Comparison of ENCODE assay signal across 15 cellular contexts in genomic region chr11:125952973-125953372, GRCh38. TPM values are rescaled to one million over a fixed set of nuclear protein-coding genes. Genes with fewer than 3 reads are reported as not detected.
A peak's percentile ranks its signal among the peaks of the same experiment; 100 is the strongest.
DNase-seq lines count a peak whose midpoint lies in the region; ATAC-seq and TF ChIP-seq lines count a peak whose summit lies in the region.
"Had no signal": no experiment of that assay in that cellular context is flagged by ENCODE, and none has a peak within 500 bp of the region (broad histone marks: within the 10 kb centered on the region; RNA-seq: fewer than 3 reads in every experiment).

No MANE protein-coding gene starts in this region.

- H3K79me2 ChIP-seq in SK-N-SH (ENCODE audit: insufficient read depth): no peaks in the 10 kb centered on the region

- H3K4me1 Mint-ChIP-seq in WTC11: peaks cover 8% of the 10 kb centered on the region; the same call in 1 of the 2 replicates
- H3K4me1 Mint-ChIP-seq: natural killer cell had no signal

- no peaks in the 10 kb centered on the region for H3K27me3 Mint-ChIP-seq in WTC11 (ENCODE audit: low read depth)

- H3K36me3 Mint-ChIP-seq in WTC11: no peaks in the 10 kb centered on the region
- H3K36me3 Mint-ChIP-seq: natural killer cell had no signal

- H3K27me3 ChIP-seq in SK-N-SH (ENCODE audit: insufficient read depth) (no peaks in the 10 kb centered on the region), right atrium auricular region (no peaks in the 10 kb centered on the region), gastrocnemius medialis (no peaks in the 10 kb centered on the region), ascending aorta (no peaks in the 10 kb centered on the region)

- H3K9me2 ChIP-seq in SK-N-SH: no peaks in the 10 kb centered on the region

- TF ChIP-seq RAD21 in Ishikawa (IDR thresholded peaks at IDR 0.05; ENCODE audit: low read depth) (no peak), SK-N-SH (IDR thresholded peaks at IDR 0.05; ENCODE audit: low read length) (no peak)

- TF ChIP-seq EP300 in Ishikawa (IDR thresholded peaks at IDR 0.05; ENCODE audit: borderline replicate concordance) (no peak), SK-N-SH (IDR thresholded peaks at IDR 0.05; ENCODE audit: borderline replicate concordance in 1 of 2, low read depth in 1 of 2, low read length in 1 of 2) (no peak)

- intact Hi-C loops in gastrocnemius medialis (cut with DNase I; ENCODE audit: low total_unique reads) (no loop called here), ascending aorta (cut with DNase I) (no loop called here)

- in situ Hi-C loops in gastrocnemius medialis (cut with MboI; ENCODE audit: low sequenced_read_pairs in 4 of 4): no loop called here

- H2AFZ ChIP-seq in SK-N-SH (ENCODE audit: low read depth): no peak overlapping the region

- H3K4me1 ChIP-seq in SK-N-SH (ENCODE audit: control insufficient read depth in 1 of 2, insufficient read depth in 2 of 2, low read depth in 1 of 2, low read length in 1 of 2): peaks cover 0 to 51% of the 10 kb centered on the region in 2 experiments; a peak in 2 of 4 replicates
- peaks cover 0 to 17% of the 10 kb centered on the region in 2 donors for H3K4me1 ChIP-seq in right atrium auricular region
- peaks cover 0 to 6% of the 10 kb centered on the region in 2 donors for H3K4me1 ChIP-seq in gastrocnemius medialis
- no peaks in the 10 kb centered on the region for H3K4me1 ChIP-seq in ascending aorta

- TF ChIP-seq CTCF in SK-N-SH (IDR thresholded peaks at IDR 0.05) (no peak), right atrium auricular region (IDR thresholded peaks at IDR 0.05) (no peak), gastrocnemius medialis (IDR thresholded peaks at IDR 0.05 in 4 of 5, conservative IDR thresholded peaks at IDR 0.05 in 1 of 5) (no peak), WTC11 (IDR thresholded peaks at IDR 0.05) (no peak), ascending aorta (IDR thresholded peaks at IDR 0.05) (no peak)

- H3K9ac ChIP-seq in SK-N-SH: no peak overlapping the region

- no peak overlapping the region for H3K4me2 ChIP-seq in SK-N-SH

- POLR2A ChIA-PET in SK-N-SH (lab: Yijun Ruan, JAX) (no interaction called here), WTC11 (lab: Charles Lee) (no interaction called here)

- H3K4me3 ChIP-seq in SK-N-SH (ENCODE audit: low read depth in 2 of 2, low read length in 1 of 2) (no peak overlapping the region), right atrium auricular region (no peak overlapping the region), gastrocnemius medialis (no peak overlapping the region), ascending aorta (no peak overlapping the region)
- H3K4me3 ChIP-seq: K562 had no signal

- H4K20me1 ChIP-seq in SK-N-SH (ENCODE audit: insufficient read depth): no peaks in the 10 kb centered on the region

- H3K36me3 ChIP-seq in SK-N-SH (replicated peaks in 1 of 2; ENCODE audit: control insufficient read depth in 1 of 2, insufficient read depth in 2 of 2, low read length in 1 of 2) (peaks cover 0 to 3% of the 10 kb centered on the region in 2 experiments), right atrium auricular region (no peaks in the 10 kb centered on the region), gastrocnemius medialis (no peaks in the 10 kb centered on the region), ascending aorta (no peaks in the 10 kb centered on the region)

- H3K4me3 Mint-ChIP-seq in WTC11: no peak overlapping the region
- H3K4me3 Mint-ChIP-seq: natural killer cell had no signal

- DNase-seq in SK-N-SH: peak; percentile 56
- DNase-seq in right atrium auricular region (ENCODE audit: low spot score): peak; percentile 76
- peak; percentile 38 to 63 for DNase-seq in gastrocnemius medialis
- DNase-seq in NK-92 (lab: John Stamatoyannopoulos, UW; ENCODE audit: unreplicated experiment): no peak
- DNase-seq in WTC11 (ENCODE audit: low spot score): no peak
- DNase-seq in ascending aorta (ENCODE audit: low spot score in 2 of 2): no peak
- DNase-seq: natural killer cell; NCI-H524; stimulated activated naive CD4-positive, alpha-beta T cell treated with Interleukin-2 at 50 U/mL for 16 hours had no signal

- WGBS in SK-N-SH (ENCODE audit: low lambda C conversion rate): 69% methylated on average over 7 of the region's 7 CpGs

- H3K9me3 ChIP-seq in SK-N-SH (no peaks in the 10 kb centered on the region), right atrium auricular region (no peaks in the 10 kb centered on the region), gastrocnemius medialis (no peaks in the 10 kb centered on the region), ascending aorta (no peaks in the 10 kb centered on the region)

- H3F3A ChIP-seq in SK-N-SH (replicated peaks; ENCODE audit: insufficient read depth): no peaks in the 10 kb centered on the region

- no peak overlapping the region for H3K27ac Mint-ChIP-seq in WTC11
- H3K27ac Mint-ChIP-seq: natural killer cell had no signal

- H3K27ac ChIP-seq in SK-N-SH (ENCODE audit: low read depth in 2 of 2, low read length in 1 of 2): peak overlapping the region in 1 of 2 experiments; percentile 62; a peak in 2 of 4 replicates
- peak overlapping the region in 1 of 2 donors; percentile 36 for H3K27ac ChIP-seq in right atrium auricular region
- no peak overlapping the region for H3K27ac ChIP-seq in gastrocnemius medialis
- no peak overlapping the region for H3K27ac ChIP-seq in ascending aorta

- TF ChIP-seq POLR2A in gastrocnemius medialis (IDR thresholded peaks at IDR 0.05): no peak

- H3K9me3 Mint-ChIP-seq in WTC11: no peaks in the 10 kb centered on the region
- H3K9me3 Mint-ChIP-seq: natural killer cell had no signal

- ATAC-seq in gastrocnemius medialis (peak; percentile 76 to 84), WTC11 (no peak), HG02678 (IDR thresholded peaks at IDR 0.05; ENCODE audit: unreplicated experiment) (no peak)
- ATAC-seq: K562, natural killer cell had no signal

- CTCF ChIA-PET in SK-N-SH (lab: Yijun Ruan, JAX): interaction anchor here (1.0 to 1.5 kb wide), 4 partner anchors 28 to 245 kb away, joined by 3 to 6 read pairs (median 3); no protein-coding TSS in a partner anchor
- CTCF ChIA-PET in WTC11 (lab: Charles Lee): interaction anchor here (1.6 kb wide), 1 partner anchor 11 kb away, joined by 8 read pairs; no protein-coding TSS in a partner anchor

TF ChIP-seq in Ishikawa, 13 proteins besides CTCF, POLR2A, EP300 and RAD21:
- TF ChIP-seq CREB1 (IDR thresholded peaks at IDR 0.05; ENCODE audit: low read depth) (no peak), YY1 (IDR thresholded peaks at IDR 0.05; ENCODE audit: low read depth) (no peak), NFIC (IDR thresholded peaks at IDR 0.05) (peak; percentile 49), EGR1 (IDR thresholded peaks at IDR 0.05) (no peak), USF1 (IDR thresholded peaks at IDR 0.05) (no peak), TCF12 (IDR thresholded peaks at IDR 0.05; ENCODE audit: low read depth) (no peak)

TF ChIP-seq in SK-N-SH, 30 proteins besides CTCF, POLR2A, EP300 and RAD21 (continues in another document):
- TF ChIP-seq GATA2 (CRISPR knock-in tag; IDR thresholded peaks at IDR 0.05): peak; percentile 61

TF ChIP-seq in WTC11, 78 proteins besides CTCF, POLR2A, EP300 and RAD21 (continues in another document):
- TF ChIP-seq ARID4B (CRISPR knock-in tag; IDR thresholded peaks at IDR 0.05; ENCODE audit: borderline replicate concordance): no peak
- no peak for TF ChIP-seq FOXP1 (CRISPR knock-in tag; IDR thresholded peaks at IDR 0.05; ENCODE audit: borderline replicate concordance)

RNA-seq across cellular contexts. Expression of gene VSIG10L2, which starts 7.1 kb away (rescaled TPM):
- 0.02 and 0.16 TPM in 2 replicates for polyA plus RNA-seq in SK-N-SH (2012; rRNA removed)
- polyA plus RNA-seq in SK-N-SH (2012; cell fraction: cytosol; rRNA removed): 0.01 and 0.05 TPM in 2 replicates
- 0.16 and 0.85 TPM in 2 replicates for polyA plus RNA-seq in SK-N-SH (2012; cell fraction: nucleus; rRNA removed)
- total RNA-seq in right atrium auricular region (not detected), gastrocnemius medialis (under 1 TPM in 1 of 4 donors, not detected in 3; 0.10 TPM), WTC11 (2021) (not detected in 3 replicates), ascending aorta (not detected)
- total RNA-seq: endothelial cell of umbilical vein, H4, K562, natural killer cell, SK-MEL-5 had no signal
- polyA plus RNA-seq: endothelial cell of umbilical vein, K562 had no signal

RNA-seq across cellular contexts. Expression of gene DDX25, which starts 48.7 kb away (rescaled TPM):
- 0.12 and 0.39 TPM in 2 replicates for polyA plus RNA-seq in SK-N-SH (2012; rRNA removed)
- 0.24 and 0.42 TPM in 2 replicates for polyA plus RNA-seq in SK-N-SH (2012; cell fraction: cytosol; rRNA removed)
- 0.29 TPM in 2 replicates for polyA plus RNA-seq in SK-N-SH (2012; cell fraction: nucleus; rRNA removed)
- total RNA-seq in right atrium auricular region: not detected
- total RNA-seq in gastrocnemius medialis: not detected
- 17.5 to 20.5 TPM (median 20.4 TPM) in 3 replicates for total RNA-seq in WTC11 (2021)
- total RNA-seq in ascending aorta: not detected
- total RNA-seq: endothelial cell of umbilical vein, H4, K562, natural killer cell had no signal
- polyA plus RNA-seq: endothelial cell of umbilical vein, K562 had no signal

RNA-seq across cellular contexts. Expression of gene PUS3, which starts 50.0 kb away (rescaled TPM):
- 7.0 and 8.3 TPM in 2 replicates for polyA plus RNA-seq in SK-N-SH (2012; rRNA removed)
- polyA plus RNA-seq in SK-N-SH (2012; cell fraction: cytosol; rRNA removed): 9.7 and 11.4 TPM in 2 replicates
- 3.1 and 5.0 TPM in 2 replicates for polyA plus RNA-seq in SK-N-SH (2012; cell fraction: nucleus; rRNA removed)
- 1 to 10 TPM; 3.1 to 8.7 TPM for total RNA-seq in right atrium auricular region
- total RNA-seq in gastrocnemius medialis: 10 to 100 TPM in 3 of 4 donors, 1 to 10 TPM in 1; 7.0 to 13.5 (median 11.7) TPM
- total RNA-seq in WTC11 (2021): 16.3 to 18.8 TPM (median 18.6 TPM) in 3 replicates
- total RNA-seq in ascending aorta: 31.3 TPM

Comparison
In these comparisons a context has a peak if more than half of its experiments do, and no peak if none do; other contexts are left out.
1. DNase-seq: peak in SK-N-SH (single experiment), right atrium auricular region (single experiment) and gastrocnemius medialis (2 of 2); none in NK-92 (single experiment), WTC11 (single experiment) and ascending aorta (0 of 2).
2. ATAC-seq: peak in gastrocnemius medialis (2 of 2); none in WTC11 (single experiment) and HG02678 (single experiment).
3. RNA of gene DDX25, which starts 48.7 kb away (total RNA-seq): 17.5 to 20.5 TPM in WTC11; not detected in right atrium auricular region, not detected in gastrocnemius medialis and not detected in ascending aorta (single experiment); every median in the first group is over 10 times any median in the second.